Comparison of ENCODE assay signal across 28 cellular contexts in the genomic region with DNA sequence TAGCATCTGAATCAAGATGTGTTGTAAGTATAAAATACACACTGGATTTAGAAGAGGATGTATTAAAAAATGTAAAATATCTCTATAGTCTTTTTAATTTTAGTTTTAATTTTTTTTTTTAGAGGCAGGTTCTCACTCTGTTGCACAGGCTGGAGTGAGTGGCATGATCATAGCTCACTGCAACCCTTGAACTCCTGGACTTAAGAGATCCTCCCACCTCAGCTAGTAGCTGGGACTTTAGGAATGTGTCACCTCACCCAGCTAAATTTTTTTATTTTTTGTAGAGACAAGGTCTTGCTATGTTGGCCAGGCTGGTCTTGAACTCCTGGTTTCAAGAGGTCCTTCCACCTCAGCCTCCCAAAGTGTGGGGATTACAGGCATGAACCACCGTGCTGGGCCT.
"Had no signal": no experiment of that assay in that cellular context is flagged by ENCODE, and none has a peak within 500 bp of the region (broad histone marks: within the 10 kb centered on the region; RNA-seq: fewer than 3 reads in every experiment).

No MANE protein-coding gene starts in this region.

- H3K4me3 Mint-ChIP-seq: dendritic cell treated with granulocyte-macrophage colony-stimulating factor and Interleukin-4, amounts not matched to agents 40 ng/mL and 50 ng/mL, for 4 days; effector memory CD8-positive, alpha-beta T cell; endodermal cell had no signal

- H3K4me3 ChIP-seq: colonic mucosa, coronary artery, dorsolateral prefrontal cortex, esophagus muscularis mucosa, esophagus squamous epithelium, gastrocnemius medialis, gastroesophageal sphincter, heart left ventricle had no signal

- H3K27ac ChIP-seq: colonic mucosa, coronary artery, dorsolateral prefrontal cortex, epithelial cell of prostate, esophagus muscularis mucosa, esophagus squamous epithelium, foreskin keratinocyte, gastrocnemius medialis, gastroesophageal sphincter, heart left ventricle had no signal

- H3K9me3 ChIP-seq: colonic mucosa, esophagus muscularis mucosa, esophagus squamous epithelium, gastrocnemius medialis, gastroesophageal sphincter, heart left ventricle had no signal

- H3K9me3 Mint-ChIP-seq: dendritic cell treated with granulocyte-macrophage colony-stimulating factor and Interleukin-4, amounts not matched to agents 40 ng/mL and 50 ng/mL, for 4 days; effector memory CD8-positive, alpha-beta T cell; endodermal cell had no signal

- ATAC-seq: effector memory CD8-positive, alpha-beta T cell; esophagus mucosa; foreskin keratinocyte; gastrocnemius medialis; gastroesophageal sphincter; heart left ventricle had no signal

- H3K27ac Mint-ChIP-seq: dendritic cell treated with granulocyte-macrophage colony-stimulating factor and Interleukin-4, amounts not matched to agents 40 ng/mL and 50 ng/mL, for 4 days; effector memory CD8-positive, alpha-beta T cell; endodermal cell had no signal

- H3K36me3 ChIP-seq: colonic mucosa, esophagus muscularis mucosa, gastrocnemius medialis, gastroesophageal sphincter, heart left ventricle had no signal

- H3K4me1 ChIP-seq: foreskin keratinocyte, gastrocnemius medialis, gastroesophageal sphincter had no signal

- FAIRE-seq: colon, endometrium, endothelial cell of umbilical vein, frontal cortex had no signal

- DNase-seq: colonic mucosa; cortex of kidney; dermis blood vessel endothelial cell; dorsolateral prefrontal cortex; effector CD4-positive, alpha-beta T cell; effector CD8-positive, alpha-beta T cell; effector memory CD4-positive, alpha-beta T cell; effector memory CD8-positive, alpha-beta T cell; endodermal cell; erythroblast; esophagus squamous epithelium; foreskin fibroblast; foreskin keratinocyte; foreskin melanocyte; gastrocnemius medialis; glutamatergic neuron; head of caudate nucleus; heart left ventricle had no signal

- H3K27me3 ChIP-seq: colonic mucosa, dorsolateral prefrontal cortex, esophagus muscularis mucosa, esophagus squamous epithelium, gastrocnemius medialis, gastroesophageal sphincter, heart left ventricle had no signal
